ENCODE assay signal across 2 cellular contexts in the genomic region with DNA sequence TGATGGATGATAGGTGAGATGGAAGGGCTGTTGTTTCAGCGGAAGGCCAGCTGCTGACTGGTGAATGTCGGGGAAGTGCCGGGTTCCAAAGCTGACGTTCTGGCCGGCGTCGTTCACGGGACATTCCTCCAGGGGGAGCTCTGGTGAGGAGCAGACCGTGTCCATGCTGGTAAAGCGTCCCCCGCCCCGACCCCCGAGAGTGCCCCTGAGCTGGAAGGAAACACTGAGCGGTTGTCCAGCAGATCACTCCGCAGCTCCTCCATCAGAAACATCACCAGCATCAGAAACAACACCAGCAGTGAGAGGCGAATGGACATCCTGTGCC.
A peak's percentile ranks its signal among the peaks of the same experiment; 100 is the strongest.
TF ChIP-seq lines count a peak whose summit lies in the region.

No MANE protein-coding gene starts in this region.

TF ChIP-seq in IMR-90, 13 proteins besides CTCF, POLR2A, EP300 and RAD21:
- TF ChIP-seq SMC3 (IDR thresholded peaks at IDR 0.05; ENCODE audit: low read depth, low read length) (0 out of 2 replicates have a peak, but pooled peaks have one; percentile 3), RCOR1 (IDR thresholded peaks at IDR 0.05; ENCODE audit: insufficient replicate concordance, low read length) (no peak)

TF ChIP-seq in endothelial cell of umbilical vein, 7 proteins besides CTCF, POLR2A, EP300 and RAD21:
- TF ChIP-seq MYC (IDR thresholded peaks at IDR 0.05; ENCODE audit: low read depth, low read length) (no peak), GATA2 (IDR thresholded peaks at IDR 0.05; ENCODE audit: insufficient read depth, insufficient read length, low read depth, low read length) (no peak), JUN (IDR thresholded peaks at IDR 0.05; ENCODE audit: borderline replicate concordance, insufficient read depth, insufficient read length, low read depth) (no peak), FOS (IDR thresholded peaks at IDR 0.05; ENCODE audit: borderline replicate concordance, insufficient read depth, low read length) (no peak), EZH2 (IDR thresholded peaks at IDR 0.05; ENCODE audit: borderline replicate concordance, low read depth, low read length, severe bottlenecking) (no peak)
- TF ChIP-seq, protein P1, sequence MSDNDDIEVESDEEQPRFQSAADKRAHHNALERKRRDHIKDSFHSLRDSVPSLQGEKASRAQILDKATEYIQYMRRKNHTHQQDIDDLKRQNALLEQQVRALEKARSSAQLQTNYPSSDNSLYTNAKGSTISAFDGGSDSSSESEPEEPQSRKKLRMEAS (IDR thresholded peaks at IDR 0.05; ENCODE audit: insufficient read depth, insufficient read length): no peak
